24 cellular contexts compared by ENCODE assay signal in the genomic region with DNA sequence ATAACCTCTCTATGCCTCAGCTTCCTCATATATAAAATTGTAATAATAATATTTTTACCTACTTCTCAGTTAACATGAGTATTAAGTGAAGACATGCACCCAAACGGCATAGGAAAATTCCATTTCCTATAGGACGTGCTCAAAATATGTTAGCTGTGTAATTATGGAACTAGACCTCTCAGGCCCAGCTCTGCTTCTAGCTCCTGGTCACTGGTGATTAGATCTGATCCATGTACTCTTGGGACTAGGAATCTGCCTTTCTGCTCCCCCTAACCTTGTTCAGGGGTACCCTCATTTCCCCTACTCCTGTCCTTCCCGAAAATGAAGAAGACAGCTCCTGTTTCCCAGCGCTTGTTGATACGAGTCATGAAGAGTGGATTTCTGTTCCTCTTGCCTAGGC.
"Had no signal": no experiment of that assay in that cellular context is flagged by ENCODE, and none has a peak within 500 bp of the region (broad histone marks: within the 10 kb centered on the region; RNA-seq: fewer than 3 reads in every experiment).

No MANE protein-coding gene starts in this region.

- H3K4me1 ChIP-seq: colonic mucosa, gastrocnemius medialis, heart right ventricle, left ventricle myocardium inferior, lower lobe of right lung had no signal

- FAIRE-seq: endometrium, islet of Langerhans, keratinocyte had no signal

- ATAC-seq: effector memory CD8-positive, alpha-beta T cell; esophagus mucosa; gastrocnemius medialis; heart right ventricle; left cardiac atrium; lower lobe of right lung; mucosa of descending colon had no signal

- H3K27ac ChIP-seq: colonic mucosa, epithelial cell of prostate, esophagus squamous epithelium, gastrocnemius medialis, heart right ventricle, left ventricle myocardium inferior, lower lobe of right lung had no signal

- H3K4me3 ChIP-seq: colonic mucosa, esophagus squamous epithelium, gastrocnemius medialis, heart right ventricle, left ventricle myocardium inferior, lower lobe of right lung, mucosa of descending colon had no signal

- H3K9me3 ChIP-seq: colonic mucosa, esophagus squamous epithelium, gastrocnemius medialis, heart right ventricle, left ventricle myocardium inferior, lower lobe of right lung, mucosa of descending colon had no signal

- DNase-seq: colonic mucosa; cortex of kidney; effector CD8-positive, alpha-beta T cell; effector memory CD8-positive, alpha-beta T cell; endodermal cell; erythroblast; esophagus squamous epithelium; foreskin fibroblast; foreskin melanocyte; gastrocnemius medialis; glutamatergic neuron; head of caudate nucleus; heart right ventricle; hippocampal formation; left cardiac atrium; left ventricle myocardium inferior; lower lobe of right lung; mesenchymal stem cell; mucosa of descending colon had no signal

- H3K36me3 ChIP-seq: colonic mucosa, gastrocnemius medialis, heart right ventricle, left ventricle myocardium inferior, lower lobe of right lung had no signal

- H3K27me3 ChIP-seq: colonic mucosa, esophagus squamous epithelium, gastrocnemius medialis had no signal
